Comparison of ENCODE assay signal across 10 cellular contexts in genomic region chr3:58355174-58355573, GRCh38. TPM values are rescaled to one million over a fixed set of nuclear protein-coding genes. Genes with fewer than 3 reads are reported as not detected.
DNase-seq lines count a peak whose midpoint lies in the region; ATAC-seq and TF ChIP-seq lines count a peak whose summit lies in the region.
"Had no signal": no experiment of that assay in that cellular context is flagged by ENCODE, and none has a peak within 500 bp of the region (broad histone marks: within the 10 kb centered on the region; RNA-seq: fewer than 3 reads in every experiment).

No MANE protein-coding gene starts in this region.

- no peaks in the 10 kb centered on the region for H3K4me1 ChIP-seq in foreskin keratinocyte
- H3K4me1 ChIP-seq: testis had no signal

- H3K36me3 Mint-ChIP-seq in activated naive CD8-positive, alpha-beta T cell treated with anti-CD3 and anti-CD28 coated beads, Interleukin-2, amount 50 U/mL, for 24 hours (ENCODE audit: low read depth) = peaks cover 5% of the 10 kb centered on the region

- no peaks in the 10 kb centered on the region for H3K9me3 Mint-ChIP-seq in activated naive CD8-positive, alpha-beta T cell treated with anti-CD3 and anti-CD28 coated beads, Interleukin-2, amount 50 U/mL, for 24 hours

- H3K27ac ChIP-seq in foreskin keratinocyte = no peak overlapping the region
- H3K27ac ChIP-seq: testis had no signal

- no peaks in the 10 kb centered on the region for H3K27me3 ChIP-seq in foreskin keratinocyte
- H3K27me3 ChIP-seq: testis had no signal

- H3K4me1 Mint-ChIP-seq in activated naive CD8-positive, alpha-beta T cell treated with anti-CD3 and anti-CD28 coated beads, Interleukin-2, amount 50 U/mL, for 24 hours = peaks cover 80% of the 10 kb centered on the region

- peak; percentile 50 for DNase-seq in GM13977 (ENCODE audit: low spot score)
- no peak for DNase-seq in activated naive CD8-positive, alpha-beta T cell treated with anti-CD3 and anti-CD28 coated beads, Interleukin-2, amount 50 U/mL, for 24 hours
- DNase-seq in globus pallidus (ENCODE audit: low spot score) = no peak
- no peak for DNase-seq in foreskin keratinocyte
- DNase-seq in activated CD4-positive, alpha-beta T cell treated with anti-CD3 and anti-CD28 coated beads, Interleukin-2, amount 50 U/mL, for 48 hours = no peak
- DNase-seq: NCI-H187 treated with DMSO at 0.1 percent for 48 hours, testis had no signal

- TF ChIP-seq CTCF in GM13977 (IDR thresholded peaks at IDR 0.05; ENCODE audit: extremely low read depth, insufficient read depth, missing control alignments) (no peak), foreskin keratinocyte (conservative IDR thresholded peaks at IDR 0.05) (no peak)

- ATAC-seq in GM21367 (IDR thresholded peaks at IDR 0.05; ENCODE audit: unreplicated experiment) (peak; percentile 45), HG03439 (IDR thresholded peaks at IDR 0.05; ENCODE audit: unreplicated experiment) (peak; percentile 44), foreskin keratinocyte (no peak), GM19023 (IDR thresholded peaks at IDR 0.05; ENCODE audit: unreplicated experiment) (no peak)
- ATAC-seq in activated naive CD8-positive, alpha-beta T cell treated with anti-CD3 and anti-CD28 coated beads, Interleukin-2, amount 50 U/mL, for 24 hours = no peak

- H3K27ac Mint-ChIP-seq in activated naive CD8-positive, alpha-beta T cell treated with anti-CD3 and anti-CD28 coated beads, Interleukin-2, amount 50 U/mL, for 24 hours = peak overlapping the region; percentile 78

- in situ Hi-C loops in GM13977 (cut with MboI; ENCODE audit: low pct_unique_long_range_greater_than_20kb, low sequenced_read_pairs, unreplicated experiment) = no loop called here

- no peaks in the 10 kb centered on the region for H3K27me3 Mint-ChIP-seq in activated naive CD8-positive, alpha-beta T cell treated with anti-CD3 and anti-CD28 coated beads, Interleukin-2, amount 50 U/mL, for 24 hours

- H3K4me3 Mint-ChIP-seq in activated naive CD8-positive, alpha-beta T cell treated with anti-CD3 and anti-CD28 coated beads, Interleukin-2, amount 50 U/mL, for 24 hours = no peak overlapping the region

RNA-seq across cellular contexts. Expression of gene PXK, which starts 22.5 kb away (rescaled TPM):
- total RNA-seq in foreskin keratinocyte = 14.5 and 18.8 TPM in 2 replicates
- polyA plus RNA-seq in foreskin keratinocyte = 7.9 and 8.0 TPM in 2 replicates

RNA-seq across cellular contexts. Expression of gene HTD2, which starts 48.9 kb away (rescaled TPM):
- total RNA-seq in foreskin keratinocyte = 6.5 and 7.5 TPM in 2 replicates
- 5.2 and 7.0 TPM in 2 replicates for polyA plus RNA-seq in foreskin keratinocyte

RNA-seq across cellular contexts. Expression of gene RPP14, which starts 49.1 kb away (rescaled TPM):
- 13.5 and 13.6 TPM in 2 replicates for total RNA-seq in foreskin keratinocyte
- polyA plus RNA-seq in foreskin keratinocyte = 8.3 and 8.7 TPM in 2 replicates

Comparison
In these comparisons a context has a peak if more than half of its experiments do, and no peak if none do; other contexts are left out.
1. ATAC-seq: peak in GM21367 (single experiment) and HG03439 (single experiment); none in activated naive CD8-positive, alpha-beta T cell treated with anti-CD3 and anti-CD28 coated beads, Interleukin-2, amount 50 U/mL, for 24 hours (single experiment), foreskin keratinocyte (single experiment) and GM19023 (single experiment).